ENCODE assay signal across 16 cellular contexts in the genomic region with DNA sequence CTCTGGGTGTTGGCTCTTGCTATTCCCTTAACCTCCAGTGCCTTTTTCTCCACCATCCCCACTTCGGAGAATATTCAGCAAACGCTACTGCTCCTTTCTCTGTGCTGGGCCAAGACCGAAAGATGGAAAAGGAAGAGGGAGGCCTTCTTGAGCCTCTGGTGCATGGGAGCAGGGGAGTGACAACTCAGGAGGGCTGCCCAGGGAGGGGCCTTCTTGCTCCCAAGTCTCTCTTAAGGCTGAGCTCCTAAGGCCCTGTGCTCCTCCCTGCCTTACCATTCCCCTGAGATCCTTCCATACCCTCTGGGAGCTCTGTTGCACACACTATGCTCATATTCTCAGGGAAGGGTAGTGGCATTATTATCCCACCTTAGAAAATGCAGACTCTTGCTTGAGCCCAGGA. TPM values are rescaled to one million over a fixed set of nuclear protein-coding genes. Genes with fewer than 3 reads are reported as not detected.
DNase-seq lines count a peak whose midpoint lies in the region; ATAC-seq and TF ChIP-seq lines count a peak whose summit lies in the region.
"Had no signal": no experiment of that assay in that cellular context is flagged by ENCODE, and none has a peak within 500 bp of the region (broad histone marks: within the 10 kb centered on the region; RNA-seq: fewer than 3 reads in every experiment).

No MANE protein-coding gene starts in this region.

- intact Hi-C loops in left ventricle myocardium inferior (cut with micrococcal nuclease) (no loop called here), Right ventricle myocardium inferior (cut with DNase I) (no loop called here), ascending aorta (cut with DNase I) (no loop called here)

- peaks cover 19% of the 10 kb centered on the region for H3K36me3 Mint-ChIP-seq in mesothelial cell of epicardium

- H3K4me3 ChIP-seq in left ventricle myocardium inferior (no peak overlapping the region), ascending aorta (no peak overlapping the region)
- H3K4me3 ChIP-seq: cardiac muscle cell had no signal

- DNase-seq in left ventricle myocardium inferior (no peak), Right ventricle myocardium inferior (ENCODE audit: missing footprints) (no peak), ascending aorta (ENCODE audit: low spot score in 2 of 2) (no peak), mesothelial cell of epicardium (ENCODE audit: low spot score in 2 of 2, unreplicated experiment in 2 of 2) (no peak), SKM-1 (lab: John Stamatoyannopoulos, UW; ENCODE audit: unreplicated experiment) (no peak), hepatic stellate cell (ENCODE audit: low spot score) (no peak)
- DNase-seq: AML-193; KG1; NCI-H1436 treated with DMSO at 0.1 percent for 48 hours; NCI-H69; SIG-M5; stimulated activated CD4-positive, alpha-beta T cell treated with anti-CD3 and anti-CD28 coated beads, Interleukin-12 subunit alpha, Interleukin-12 subunit beta, amount 100 ng/mL, for 4 hours had no signal

- no peaks in the 10 kb centered on the region for H3K27me3 Mint-ChIP-seq in mesothelial cell of epicardium (ENCODE audit: low read depth)

- peak overlapping the region; percentile 97 for H3K27ac ChIP-seq in left ventricle myocardium inferior (replicated peaks)
- H3K27ac ChIP-seq in ascending aorta = peak overlapping the region; percentile 0 to 28
- H3K27ac ChIP-seq: cardiac muscle cell had no signal

- H3K9me3 ChIP-seq in left ventricle myocardium inferior (replicated peaks) (no peaks in the 10 kb centered on the region), ascending aorta (no peaks in the 10 kb centered on the region)
- H3K9me3 ChIP-seq: neutrophil had no signal

- no peaks in the 10 kb centered on the region for H3K27me3 ChIP-seq in left ventricle myocardium inferior (ENCODE audit: low read depth)
- H3K27me3 ChIP-seq in ascending aorta = no peaks in the 10 kb centered on the region
- H3K27me3 ChIP-seq: cardiac muscle cell, neutrophil had no signal

- no peak for TF ChIP-seq CTCF in left ventricle myocardium inferior (IDR thresholded peaks at IDR 0.05; ENCODE audit: borderline replicate concordance)
- TF ChIP-seq CTCF in ascending aorta (IDR thresholded peaks at IDR 0.05) = no peak
- no peak for TF ChIP-seq CTCF in mesothelial cell of epicardium (IDR thresholded peaks at IDR 0.05; ENCODE audit: unreplicated experiment)

- no peak overlapping the region for H3K4me3 Mint-ChIP-seq in mesothelial cell of epicardium

- H3K4me1 Mint-ChIP-seq in mesothelial cell of epicardium = peaks cover 5% of the 10 kb centered on the region

- ATAC-seq in Right ventricle myocardium inferior (no peak), GM21360 (IDR thresholded peaks at IDR 0.05; ENCODE audit: unreplicated experiment) (no peak), GM21717 (IDR thresholded peaks at IDR 0.05; ENCODE audit: unreplicated experiment) (no peak)

- H3K4me1 ChIP-seq in left ventricle myocardium inferior (peaks cover 100% of the 10 kb centered on the region), ascending aorta (peaks cover 4 to 15% of the 10 kb centered on the region in 2 donors)

- H3K9me3 Mint-ChIP-seq in mesothelial cell of epicardium = no peaks in the 10 kb centered on the region

- peak overlapping the region; percentile 69 for H3K27ac Mint-ChIP-seq in mesothelial cell of epicardium

- H3K36me3 ChIP-seq in left ventricle myocardium inferior = peaks cover 6% of the 10 kb centered on the region
- H3K36me3 ChIP-seq in ascending aorta = peaks cover 2 to 10% of the 10 kb centered on the region in 2 donors
- H3K36me3 ChIP-seq: neutrophil had no signal

RNA-seq across cellular contexts. Expression of gene SH2B3, which starts 34.9 kb away (rescaled TPM):
- total RNA-seq in left ventricle myocardium inferior (50.5 TPM), Right ventricle myocardium inferior (43.7 TPM), ascending aorta (124 TPM), mesothelial cell of epicardium (1.6 to 2.1 TPM (median 1.7 TPM) in 3 replicates)

Comparison
In these comparisons a context has a peak if more than half of its experiments do, and no peak if none do; other contexts are left out.
1. RNA of gene SH2B3, which starts 34.9 kb away (total RNA-seq): 124 TPM in ascending aorta (single experiment), 50.5 TPM in left ventricle myocardium inferior (single experiment) and 43.7 TPM in Right ventricle myocardium inferior (single experiment); 1.6 to 2.1 TPM in mesothelial cell of epicardium; every median in the first group is over 10 times any median in the second.